23 cellular contexts compared by ENCODE assay signal in the genomic region with DNA sequence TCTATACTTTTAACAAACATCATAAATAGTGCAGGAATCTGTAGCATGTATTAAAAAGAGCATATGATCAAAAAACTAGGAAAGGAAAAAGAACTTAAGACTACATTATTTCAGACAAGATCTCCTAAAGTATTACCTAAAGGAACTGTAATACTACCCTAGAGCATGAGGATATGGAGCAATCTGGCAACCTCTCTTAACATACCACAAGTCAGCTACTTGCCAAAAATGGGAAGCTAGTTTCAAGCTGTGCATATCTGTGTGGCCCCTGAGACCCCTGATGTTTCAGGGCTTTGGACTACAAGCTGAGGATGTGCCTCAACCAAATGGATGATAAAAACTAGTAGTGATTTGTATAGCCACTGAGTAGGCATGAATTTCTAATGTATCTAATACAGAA.
DNase-seq lines count a peak whose midpoint lies in the region; ATAC-seq and TF ChIP-seq lines count a peak whose summit lies in the region.
"Had no signal": no experiment of that assay in that cellular context is flagged by ENCODE, and none has a peak within 500 bp of the region (broad histone marks: within the 10 kb centered on the region; RNA-seq: fewer than 3 reads in every experiment).

No MANE protein-coding gene starts in this region.

- ATAC-seq in HG02840 (IDR thresholded peaks at IDR 0.05; ENCODE audit: low FRiP score, unreplicated experiment): no peak
- no peak for ATAC-seq in left ventricle myocardium superior
- no peak for ATAC-seq in HG03280 (IDR thresholded peaks at IDR 0.05; ENCODE audit: unreplicated experiment)
- ATAC-seq: body of pancreas had no signal

- no peak overlapping the region for H3K4me3 ChIP-seq in fibroblast of mammary gland (ENCODE audit: control insufficient read depth, low read depth, low read length)
- H3K4me3 ChIP-seq: body of pancreas, lung, SJCRH30 had no signal

- intact Hi-C loops in left ventricle myocardium superior (cut with micrococcal nuclease): no loop called here

- DNase-seq in AG09319 (ENCODE audit: extremely low read depth, low read depth): peak; percentile 15
- DNase-seq in Kasumi-1 (lab: John Stamatoyannopoulos, UW): peak; percentile 53 to 54
- peak; percentile 49 for DNase-seq in SKM-1 (lab: John Stamatoyannopoulos, UW; ENCODE audit: unreplicated experiment)
- peak; percentile 58 for DNase-seq in fibroblast of mammary gland (ENCODE audit: low read depth)
- DNase-seq in hepatic stellate cell (ENCODE audit: low spot score): no peak
- no peak for DNase-seq in left ventricle myocardium superior
- DNase-seq: ACHN; activated B cell treated with CpG ODN at 0.5 μM for 24 hours; activated CD4-positive, alpha-beta memory T cell treated with anti-CD3 and anti-CD28 coated beads, Interleukin-2, amount 10 ng/mL, durations not matched to agents 7 days and 5 days; activated naive CD4-positive, alpha-beta T cell; body of pancreas; dermis blood vessel endothelial cell; DND-41; glutamatergic neuron; NCI-H1092; NCI-H2107; NCI-H524; occipital lobe; retina; SJCRH30 had no signal

- no peak for TF ChIP-seq CTCF in AG09319 (IDR thresholded peaks at IDR 0.05; ENCODE audit: low read depth, low read length)
- no peak for TF ChIP-seq CTCF in fibroblast of mammary gland (conservative IDR thresholded peaks at IDR 0.05; ENCODE audit: control insufficient read depth, insufficient read depth, low read depth, low read length)

Comparison
In these comparisons a context has a peak if more than half of its experiments do, and no peak if none do; other contexts are left out.
1. DNase-seq: peak in AG09319 (single experiment), Kasumi-1 (2 of 2), SKM-1 (single experiment) and fibroblast of mammary gland (single experiment); none in hepatic stellate cell (single experiment) and left ventricle myocardium superior (single experiment).